Comparison of ENCODE assay signal across 8 cellular contexts in the genomic region with DNA sequence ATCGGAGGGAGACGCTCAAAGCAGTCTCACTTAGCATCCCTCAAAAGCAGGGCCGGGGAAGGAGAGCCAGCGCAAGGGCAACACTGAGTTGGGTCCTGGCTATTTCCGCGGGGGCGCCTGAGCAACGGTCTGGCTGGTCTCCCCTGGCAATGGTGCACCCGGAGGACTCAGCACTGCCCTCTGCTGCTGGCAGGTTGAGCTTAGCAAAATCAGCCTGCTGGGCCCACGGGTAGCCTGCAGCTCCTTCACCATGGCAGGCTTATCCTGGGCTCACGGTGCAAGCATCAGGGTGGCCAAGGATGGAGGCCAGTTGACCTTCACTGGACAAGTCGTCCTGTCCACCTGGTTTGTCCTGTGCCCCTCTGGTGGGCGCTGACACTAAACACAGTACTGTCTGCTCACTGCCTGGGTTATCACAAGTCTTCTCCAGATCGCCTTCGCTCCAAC. TPM values are rescaled to one million over a fixed set of nuclear protein-coding genes. Genes with fewer than 3 reads are reported as not detected.
DNase-seq lines count a peak whose midpoint lies in the region; TF ChIP-seq lines count a peak whose summit lies in the region.

No MANE protein-coding gene starts in this region.

- intact Hi-C loops in posterior vena cava (cut with DNase I): loop anchor here (5.0 to 10.0 kb wide), 3 partner anchors 250 to 400 kb away; partner anchors contain the start of gene B9D1 (in 2 of the 2)
- intact Hi-C loops in uterus (cut with DNase I; ENCODE audit: low total_unique reads): no loop called here

- TF ChIP-seq POLR2A in uterus (IDR thresholded peaks at IDR 0.05): no peak

- H3K36me3 ChIP-seq in SJCRH30: no peaks in the 10 kb centered on the region
- H3K36me3 ChIP-seq in uterus: no peaks in the 10 kb centered on the region

- H3K4me3 ChIP-seq in SJCRH30: no peak overlapping the region
- H3K4me3 ChIP-seq in uterus: no peak overlapping the region

- H3K4me3 Mint-ChIP-seq in HFFc6 (no peak overlapping the region), glutamatergic neuron (ENCODE audit: unreplicated experiment) (no peak overlapping the region)

- H3K36me3 Mint-ChIP-seq in HFFc6 (ENCODE audit: low read depth) (no peaks in the 10 kb centered on the region), glutamatergic neuron (ENCODE audit: unreplicated experiment) (no peaks in the 10 kb centered on the region)

- H3K27me3 Mint-ChIP-seq in HFFc6 (ENCODE audit: insufficient read depth): peaks cover 15% of the 10 kb centered on the region
- peaks cover 12% of the 10 kb centered on the region for H3K27me3 Mint-ChIP-seq in glutamatergic neuron (ENCODE audit: unreplicated experiment)

- peak; percentile 88 for TF ChIP-seq CTCF in C4-2B (conservative IDR thresholded peaks at IDR 0.05)
- TF ChIP-seq CTCF in HFFc6 (IDR thresholded peaks at IDR 0.05): peak; percentile 85
- TF ChIP-seq CTCF in glutamatergic neuron (IDR thresholded peaks at IDR 0.05; ENCODE audit: partially characterized antibody, unreplicated experiment): peak; percentile 77
- peak; percentile 59 to 83 (median 73) for TF ChIP-seq CTCF in uterus (IDR thresholded peaks at IDR 0.05)

- no peak overlapping the region for H3K27ac Mint-ChIP-seq in HFFc6
- H3K27ac Mint-ChIP-seq in glutamatergic neuron (ENCODE audit: unreplicated experiment): no peak overlapping the region

- no peaks in the 10 kb centered on the region for H3K4me1 ChIP-seq in SJCRH30
- H3K4me1 ChIP-seq in uterus: no peaks in the 10 kb centered on the region

- peak; percentile 59 for DNase-seq in HFFc6
- peak; percentile 81 to 88 for DNase-seq in SJCRH30
- DNase-seq in activated naive CD4-positive, alpha-beta T cell treated with Interleukin-2 at 50 U/mL for 16 hours: peak; percentile 59
- peak; percentile 92 for DNase-seq in glutamatergic neuron
- DNase-seq in posterior vena cava (ENCODE audit: low spot score): peak; percentile 90
- DNase-seq in uterus: peak; percentile 61 to 80
- DNase-seq in COR-L47 (lab: John Stamatoyannopoulos, UW): no peak

- H3K27me3 ChIP-seq in SJCRH30: peaks cover 4% of the 10 kb centered on the region; the same call in 1 of the 2 replicates
- no peaks in the 10 kb centered on the region for H3K27me3 ChIP-seq in uterus

- H3K9me3 Mint-ChIP-seq in HFFc6: no peaks in the 10 kb centered on the region
- peaks cover 5% of the 10 kb centered on the region for H3K9me3 Mint-ChIP-seq in glutamatergic neuron (ENCODE audit: unreplicated experiment)

- H3K4me1 Mint-ChIP-seq in HFFc6 (ENCODE audit: low read depth) (peaks cover 12% of the 10 kb centered on the region), glutamatergic neuron (ENCODE audit: low read depth, unreplicated experiment) (no peaks in the 10 kb centered on the region)

- H3K27ac ChIP-seq in C4-2B (no peak overlapping the region), SJCRH30 (no peak overlapping the region), uterus (no peak overlapping the region)

- H3K9me3 ChIP-seq in SJCRH30 (replicated peaks): no peaks in the 10 kb centered on the region
- H3K9me3 ChIP-seq in uterus: no peaks in the 10 kb centered on the region

RNA-seq across cellular contexts. Expression of gene ALDH3A1, which starts 14.4 kb away (rescaled TPM):
- under 1 TPM in 2 of 6 experiments, not detected in 4; 0.24 to 0.25 TPM for total RNA-seq in HFFc6 (2021; fragmentation: NEBNext Ultra II Directional; extraction: Animal tissue kit (Norgen Biotek cat#: 25700))
- total RNA-seq in SJCRH30 (2014; rRNA removed; shearing (Covaris generic)): not detected in 2 replicates
- total RNA-seq in glutamatergic neuron (ENCODE audit: unreplicated experiment): not detected
- under 1 TPM in 1 of 2 donors, not detected in 1; 0.46 TPM for total RNA-seq in posterior vena cava
- total RNA-seq in uterus: 1 to 10 TPM in 2 of 4 donors, under 1 TPM in 1, not detected in 1; 0.51 to 7.1 (median 1.7) TPM

RNA-seq across cellular contexts. Expression of gene SLC47A2, which starts 46.2 kb away (rescaled TPM):
- total RNA-seq in HFFc6 (2021; fragmentation: NEBNext Ultra II Directional; extraction: Animal tissue kit (Norgen Biotek cat#: 25700)): not detected
- total RNA-seq in SJCRH30 (2014; rRNA removed; shearing (Covaris generic)): not detected in 2 replicates
- total RNA-seq in glutamatergic neuron (ENCODE audit: unreplicated experiment) (not detected), posterior vena cava (not detected), uterus (under 1 TPM in 1 of 4 donors, not detected in 3; 0.35 TPM)
